In the genomic region with DNA sequence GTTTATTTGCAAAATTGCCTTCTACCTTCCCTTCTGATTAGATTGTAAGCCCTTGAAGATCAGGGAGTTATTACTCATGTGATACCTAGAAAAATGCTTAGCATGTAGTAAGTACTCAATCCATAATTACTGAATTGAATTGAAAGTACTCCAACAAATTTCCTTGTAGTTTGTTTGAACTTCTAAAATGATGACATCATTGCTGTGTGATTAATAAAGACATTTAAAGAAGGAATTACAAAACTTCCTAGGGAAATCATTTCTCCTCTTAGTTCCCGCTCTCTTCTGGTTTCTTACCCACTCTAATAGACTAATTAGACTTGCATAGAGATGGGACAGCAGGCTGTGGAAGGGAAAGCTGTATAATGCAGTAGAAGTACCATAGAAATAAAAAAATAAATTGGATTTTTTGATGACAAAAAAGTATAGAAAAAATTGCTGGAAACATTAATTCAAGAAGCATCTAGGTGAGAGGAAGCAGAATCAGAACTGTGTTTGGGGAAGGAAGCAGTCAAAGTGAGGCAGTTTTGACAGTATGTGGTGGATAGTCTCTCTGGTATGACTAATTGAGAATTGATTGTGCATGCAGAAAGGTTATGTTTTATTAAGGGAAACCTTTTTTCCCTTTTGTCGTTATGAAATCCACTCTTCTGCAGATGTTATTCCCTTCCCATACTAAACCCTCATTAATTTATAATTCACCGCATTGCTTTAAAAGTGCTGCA, we compare ENCODE assay signal across 25 cellular contexts.
A peak's percentile ranks its signal among the peaks of the same experiment; 100 is the strongest.
DNase-seq lines count a peak whose midpoint lies in the region; ATAC-seq, FAIRE-seq and TF ChIP-seq lines count a peak whose summit lies in the region.
"Had no signal": no experiment of that assay in that cellular context is flagged by ENCODE, and none has a peak within 500 bp of the region (broad histone marks: within the 10 kb centered on the region; RNA-seq: fewer than 3 reads in every experiment).

No MANE protein-coding gene starts in this region.

- H3K27ac ChIP-seq in HUES64 (ENCODE audit: low read depth, low read length) (peak overlapping the region; percentile 27; the same call in 1 of the 2 replicates), substantia nigra (ENCODE audit: low read depth, low read length, poor library complexity, severe bottlenecking) (peak overlapping the region; percentile 7), right cardiac atrium (ENCODE audit: low read length) (no peak overlapping the region)
- H3K27ac ChIP-seq: adrenal gland, esophagus muscularis mucosa, psoas muscle, RWPE1, skin epidermis, tibial nerve had no signal

- peaks cover 13% of the 10 kb centered on the region for H3K4me1 ChIP-seq in HUES64 (ENCODE audit: insufficient read depth, low read length)
- H3K4me1 ChIP-seq in right cardiac atrium (ENCODE audit: control insufficient read depth, insufficient read depth, low read length), result no peaks in the 10 kb centered on the region
- H3K4me1 ChIP-seq: adrenal gland, Caco-2, psoas muscle had no signal

- no peak overlapping the region for H3K9ac ChIP-seq in HUES64 (ENCODE audit: low read depth, low read length)

- WGBS in HUES64, result 76% methylated on average over 2 of the region's 3 CpGs
- 71% methylated on average over 3 of the region's 3 CpGs for whole genome bisulfite sequencing in right cardiac atrium

- H3K9me3 ChIP-seq in HUES64 (ENCODE audit: insufficient read depth, low read depth, low read length), result no peaks in the 10 kb centered on the region
- no peaks in the 10 kb centered on the region for H3K9me3 ChIP-seq in right cardiac atrium (ENCODE audit: control insufficient read depth, low read length)
- H3K9me3 ChIP-seq: adrenal gland, Caco-2, esophagus muscularis mucosa, psoas muscle, tibial nerve had no signal

- DNase-seq in GM18507 (ENCODE audit: extremely low spot score, insufficient read length, low read depth) (no peak), fibroblast of pulmonary artery (ENCODE audit: low read depth) (peak; percentile 14), substantia nigra (lab: John Stamatoyannopoulos, UW) (no peak), T-helper 9 cell (no peak), right cardiac atrium (no peak)
- DNase-seq: activated CD4-positive, alpha-beta memory T cell treated with anti-CD3 and anti-CD28 coated beads, Interleukin-2, amount 10 ng/mL, durations not matched to agents 7 days and 5 days; activated CD4-positive, CD25-positive, alpha-beta regulatory T cell; activated gamma-delta T cell treated with Interleukin-2 at 50 U/mL for 16 hours; activated T-cell treated with anti-CD3 and anti-CD28 coated beads for 4 hours; adrenal gland; Caco-2; glutamatergic neuron; NCI-H1417; NCI-H2107; NCI-H524 treated with DMSO at 0.1 percent for 48 hours; psoas muscle; T1000 had no signal

- intact Hi-C loops in right cardiac atrium (cut with DNase I), result no loop called here

- no peaks in the 10 kb centered on the region for H3K36me3 ChIP-seq in HUES64 (ENCODE audit: insufficient read depth, low read length)
- H3K36me3 ChIP-seq: adrenal gland, esophagus muscularis mucosa, tibial nerve had no signal

- H3K27me3 ChIP-seq in HUES64 (ENCODE audit: insufficient read depth, low read length) (no peaks in the 10 kb centered on the region), right cardiac atrium (ENCODE audit: control insufficient read depth, insufficient read depth) (no peaks in the 10 kb centered on the region)
- H3K27me3 ChIP-seq: adrenal gland, esophagus muscularis mucosa, tibial nerve had no signal

- FAIRE-seq in GM18507 (lab: Jason Lieb, UNC), result peak; percentile 5

- no peak for ATAC-seq in HG03565 (IDR thresholded peaks at IDR 0.05; ENCODE audit: unreplicated experiment)
- ATAC-seq in right cardiac atrium, result no peak
- ATAC-seq: GM23338, left lobe of liver, psoas muscle had no signal

- no peak for TF ChIP-seq CTCF in fibroblast of pulmonary artery (IDR thresholded peaks at IDR 0.05; ENCODE audit: low read length, missing control alignments)

- H3K4me3 ChIP-seq in HUES64 (ENCODE audit: low read length), result no peak overlapping the region
- no peak overlapping the region for H3K4me3 ChIP-seq in fibroblast of pulmonary artery (replicated peaks; ENCODE audit: low read depth, low read length)
- H3K4me3 ChIP-seq in right cardiac atrium (ENCODE audit: low read length), result no peak overlapping the region
- H3K4me3 ChIP-seq: adrenal gland, esophagus muscularis mucosa, GM23338, psoas muscle, skin epidermis, tibial nerve had no signal
